Comparison of ENCODE assay signal across 8 cellular contexts in the genomic region with DNA sequence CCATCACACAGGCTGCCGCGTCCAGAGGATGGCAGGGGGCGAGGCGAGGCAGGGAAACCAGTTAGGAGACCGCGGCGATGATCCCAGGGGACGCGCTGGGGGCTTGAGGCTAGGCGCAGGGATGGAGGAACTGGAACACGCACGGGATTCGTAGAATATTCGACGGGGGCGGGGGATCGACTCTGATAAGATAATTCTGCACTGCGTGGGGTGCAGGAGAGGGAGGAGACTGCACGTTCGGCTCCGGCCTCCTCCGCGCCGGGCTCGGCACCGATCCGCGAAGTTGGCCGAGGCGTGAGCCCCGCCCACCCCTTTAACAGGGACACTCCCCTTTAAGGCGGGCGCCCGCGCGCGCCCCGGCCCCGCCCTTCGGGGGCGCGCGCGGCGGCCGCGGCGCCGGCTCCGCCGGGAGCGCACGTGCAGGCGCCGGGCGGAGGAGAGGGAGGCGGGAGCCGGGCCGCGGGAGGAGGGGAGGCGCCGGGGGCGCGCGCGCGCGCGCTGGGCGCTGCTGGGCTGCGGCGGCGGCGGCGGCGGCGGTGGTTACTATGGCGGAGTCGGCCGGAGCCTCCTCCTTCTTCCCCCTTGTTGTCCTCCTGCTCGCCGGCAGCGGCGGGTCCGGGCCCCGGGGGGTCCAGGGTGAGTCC. TPM values are rescaled to one million over a fixed set of nuclear protein-coding genes. Genes with fewer than 3 reads are reported as not detected.
DNase-seq lines count a peak whose midpoint lies in the region; TF ChIP-seq lines count a peak whose summit lies in the region.

A gene (plus strand): TSS at position 501 of the 644 bp plus-strand sequence. CDS start 45 bp downstream, at position 546.

- H3K27me3 Mint-ChIP-seq in HFFc6 (ENCODE audit: insufficient read depth), result peaks cover 10% of the 10 kb centered on the region
- peaks cover 10% of the 10 kb centered on the region for H3K27me3 Mint-ChIP-seq in activated naive CD8-positive, alpha-beta T cell treated with anti-CD3 and anti-CD28 coated beads for 36 hours
- H3K27me3 Mint-ChIP-seq in osteocyte (ENCODE audit: unreplicated experiment), result peaks cover 28% of the 10 kb centered on the region

- no peaks in the 10 kb centered on the region for H3K36me3 ChIP-seq in testis (ENCODE audit: low read depth, missing control alignments)

- H3K36me3 Mint-ChIP-seq in HFFc6 (ENCODE audit: low read depth), result no peaks in the 10 kb centered on the region
- H3K36me3 Mint-ChIP-seq in activated naive CD8-positive, alpha-beta T cell treated with anti-CD3 and anti-CD28 coated beads for 36 hours, result no peaks in the 10 kb centered on the region
- H3K36me3 Mint-ChIP-seq in osteocyte (ENCODE audit: unreplicated experiment), result no peaks in the 10 kb centered on the region

- H3K27ac Mint-ChIP-seq in HFFc6 (peak within 1 kb of the TSS; percentile 66), osteocyte (ENCODE audit: unreplicated experiment) (peak within 1 kb of the TSS; percentile 59)
- peak within 1 kb of the TSS; percentile 73 for H3K27ac Mint-ChIP-seq in activated naive CD8-positive, alpha-beta T cell treated with anti-CD3 and anti-CD28 coated beads for 36 hours

- H3K9me3 Mint-ChIP-seq in HFFc6, result peaks cover 3% of the 10 kb centered on the region; the same call in 1 of the 2 replicates
- H3K9me3 Mint-ChIP-seq in activated naive CD8-positive, alpha-beta T cell treated with anti-CD3 and anti-CD28 coated beads for 36 hours, result no peaks in the 10 kb centered on the region
- H3K9me3 Mint-ChIP-seq in osteocyte (ENCODE audit: unreplicated experiment), result no peaks in the 10 kb centered on the region

- H3K4me3 Mint-ChIP-seq in HFFc6 (peak within 1 kb of the TSS; percentile 95), osteocyte (ENCODE audit: unreplicated experiment) (peak within 1 kb of the TSS; percentile 90)
- peak within 1 kb of the TSS; percentile 86 for H3K4me3 Mint-ChIP-seq in activated naive CD8-positive, alpha-beta T cell treated with anti-CD3 and anti-CD28 coated beads for 36 hours

- TF ChIP-seq POLR2A in testis (IDR thresholded peaks at IDR 0.05), result no peak

- H3K4me1 ChIP-seq in testis, result peaks cover 23% of the 10 kb centered on the region

- peak within 1 kb of the TSS; percentile 91 to 95 for H3K27ac ChIP-seq in testis

- 1% methylated on average over 21 to 59 of the region's 86 CpGs for whole genome bisulfite sequencing in testis, 2 donors

- DNase-seq in ELF-1 (ENCODE audit: low read depth, low spot score) (peak; percentile 87), HFFc6 (peak; percentile 82), NCI-H128 (lab: John Stamatoyannopoulos, UW; ENCODE audit: unreplicated experiment) (peak; percentile 86), SKM-1 treated with dmso at 0.1 percent for 144 hours (lab: John Stamatoyannopoulos, UW; ENCODE audit: unreplicated experiment) (peak; percentile 48), head of caudate nucleus (peak; percentile 80 to 97 (median 91)), osteocyte (ENCODE audit: extremely low spot score, unreplicated experiment) (peak; percentile 95), testis (peak; percentile 95)
- peak; percentile 90 for DNase-seq in activated naive CD8-positive, alpha-beta T cell treated with anti-CD3 and anti-CD28 coated beads for 36 hours

- H3K4me3 ChIP-seq in testis, result peak within 1 kb of the TSS; percentile 95 to 97

- no peaks in the 10 kb centered on the region for H3K9me3 ChIP-seq in testis

- TF ChIP-seq CTCF in HFFc6 (IDR thresholded peaks at IDR 0.05) (no peak), osteocyte (IDR thresholded peaks at IDR 0.05) (no peak), testis (IDR thresholded peaks at IDR 0.05) (no peak)

- H3K27me3 ChIP-seq in testis, result no peaks in the 10 kb centered on the region

- intact Hi-C loops in head of caudate nucleus (cut with DNase I), result no loop called here
- intact Hi-C loops in testis (cut with DNase I; ENCODE audit: low total_unique reads), result no loop called here

- peaks cover 50% of the 10 kb centered on the region for H3K4me1 Mint-ChIP-seq in HFFc6 (ENCODE audit: low read depth)
- peaks cover 40% of the 10 kb centered on the region for H3K4me1 Mint-ChIP-seq in activated naive CD8-positive, alpha-beta T cell treated with anti-CD3 and anti-CD28 coated beads for 36 hours
- peaks cover 22% of the 10 kb centered on the region for H3K4me1 Mint-ChIP-seq in osteocyte (ENCODE audit: unreplicated experiment)

RNA-seq across cellular contexts. Expression of the gene that starts here (rescaled TPM):
- 10 to 100 TPM; 13.1 to 15.2 (median 14.0) TPM for total RNA-seq in HFFc6 (2021; fragmentation: NEBNext Ultra II Directional; extraction: Animal tissue kit (Norgen Biotek cat#: 25700))
- total RNA-seq in activated naive CD8-positive, alpha-beta T cell treated with anti-CD3 and anti-CD28 coated beads for 36 hours, result 10 to 100 TPM in 1 of 2 experiments, 1 to 10 TPM in 1; 9.9 to 10.2 TPM
- total RNA-seq in osteocyte (15.2 and 15.8 TPM in 2 replicates), testis (10 to 100 TPM; 36.8 to 44.6 TPM)
- polyA plus RNA-seq in testis (ENCODE audit: insufficient read depth, low read depth, low replicate concordance), result 37.3 TPM

Comparison
In these comparisons a context has a peak if more than half of its experiments do, and no peak if none do; other contexts are left out.
1. Peak in every context shown above with its lines: DNase-seq, H3K4me3 ChIP-seq and H3K27ac ChIP-seq.